Comparison of ENCODE assay signal across 8 cellular contexts in genomic region chr11:64284962-64285884, GRCh38. TPM values are rescaled to one million over a fixed set of nuclear protein-coding genes. Genes with fewer than 3 reads are reported as not detected.
A peak's percentile ranks its signal among the peaks of the same experiment; 100 is the strongest.
DNase-seq lines count a peak whose midpoint lies in the region; ATAC-seq and TF ChIP-seq lines count a peak whose summit lies in the region.

A gene with protein sequence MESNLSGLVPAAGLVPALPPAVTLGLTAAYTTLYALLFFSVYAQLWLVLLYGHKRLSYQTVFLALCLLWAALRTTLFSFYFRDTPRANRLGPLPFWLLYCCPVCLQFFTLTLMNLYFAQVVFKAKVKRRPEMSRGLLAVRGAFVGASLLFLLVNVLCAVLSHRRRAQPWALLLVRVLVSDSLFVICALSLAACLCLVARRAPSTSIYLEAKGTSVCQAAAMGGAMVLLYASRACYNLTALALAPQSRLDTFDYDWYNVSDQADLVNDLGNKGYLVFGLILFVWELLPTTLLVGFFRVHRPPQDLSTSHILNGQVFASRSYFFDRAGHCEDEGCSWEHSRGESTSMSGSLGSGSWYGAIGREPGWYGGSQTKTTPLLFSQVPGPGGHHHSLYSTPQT (plus strand): TSS chr11:64285848. CDS start chr11:64286525, 677 bp downstream.

- intact Hi-C loops in stomach (cut with DNase I; ENCODE audit: low total_unique reads) = no loop called here

- H3K27ac ChIP-seq in DND-41 (ENCODE audit: low read length) = peak within 1 kb of the TSS; percentile 64
- peak within 1 kb of the TSS; percentile 88 for H3K27ac ChIP-seq in RWPE2 (ENCODE audit: poor library complexity, severe bottlenecking)
- peak within 1 kb of the TSS; percentile 94 to 99 (median 98) for H3K27ac ChIP-seq in stomach

- H3K9ac ChIP-seq in DND-41 (ENCODE audit: low read depth, low read length) = peak within 1 kb of the TSS; percentile 74

- peaks cover 36% of the 10 kb centered on the region for H3K4me1 ChIP-seq in DND-41 (ENCODE audit: insufficient read depth, low read length)
- no peaks in the 10 kb centered on the region for H3K4me1 ChIP-seq in RWPE2 (ENCODE audit: insufficient read depth, poor library complexity, severe bottlenecking)
- H3K4me1 ChIP-seq in stomach = peaks cover 17 to 57% (median 43%) of the 10 kb centered on the region in 4 donors

- H3K27me3 ChIP-seq in DND-41 (ENCODE audit: insufficient read depth, low read length, poor library complexity) (no peaks in the 10 kb centered on the region), RWPE2 (ENCODE audit: insufficient read depth, poor library complexity, severe bottlenecking) (no peaks in the 10 kb centered on the region), stomach (peaks cover 0 to 13% (median 2%) of the 10 kb centered on the region in 3 donors)

- no peak for TF ChIP-seq POLR2A in stomach (IDR thresholded peaks at IDR 0.05)

- peaks cover 20% of the 10 kb centered on the region for H3K36me3 ChIP-seq in DND-41 (ENCODE audit: insufficient read depth, low read length)
- peaks cover 25% of the 10 kb centered on the region for H3K36me3 ChIP-seq in RWPE2 (ENCODE audit: low read depth)
- H3K36me3 ChIP-seq in stomach = peaks cover 3 to 28% (median 17%) of the 10 kb centered on the region in 4 donors

- WGBS in stomach, 5 donors = 0 to 1% (median 0%) methylated on average over 14 to 102 of the region's 102 CpGs

- TF ChIP-seq CTCF in DND-41 (IDR thresholded peaks at IDR 0.05; ENCODE audit: borderline replicate concordance, extremely low read depth, low read length, poor library complexity, severe bottlenecking) (no peak), RWPE2 (IDR thresholded peaks at IDR 0.05; ENCODE audit: poor library complexity, severe bottlenecking) (no peak), fibroblast of the aortic adventitia (IDR thresholded peaks at IDR 0.05; ENCODE audit: insufficient read depth, low read length) (no peak), nephron progenitor cell (IDR thresholded peaks at IDR 0.05) (no peak), stomach (IDR thresholded peaks at IDR 0.05) (no peak)

- peak within 1 kb of the TSS; percentile 88 for H3K4me3 Mint-ChIP-seq in nephron progenitor cell

- peaks cover 14% of the 10 kb centered on the region for H3K36me3 Mint-ChIP-seq in nephron progenitor cell (ENCODE audit: low read depth)

- H3K79me2 ChIP-seq in DND-41 (ENCODE audit: insufficient read depth, low read length) = peaks cover 30% of the 10 kb centered on the region

- H3K27me3 Mint-ChIP-seq in nephron progenitor cell (ENCODE audit: low read depth, poor library complexity) = peaks cover 19% of the 10 kb centered on the region

- peak within 1 kb of the TSS; percentile 83 for H3K4me2 ChIP-seq in DND-41 (ENCODE audit: insufficient read depth, low read length)

- H3K4me3 ChIP-seq in DND-41 (ENCODE audit: low read depth in 1 of 2, low read length in 2 of 2) = peak within 1 kb of the TSS; percentile 39 to 67; a peak in 3 of 4 replicates
- peak within 1 kb of the TSS; percentile 80 for H3K4me3 ChIP-seq in Jurkat, Clone E6-1 (ENCODE audit: low read length)
- H3K4me3 ChIP-seq in RWPE2 (ENCODE audit: severe bottlenecking) = peak within 1 kb of the TSS; percentile 65
- H3K4me3 ChIP-seq in fibroblast of the aortic adventitia (ENCODE audit: low read depth, low read length) = peak within 1 kb of the TSS; percentile 87
- H3K4me3 ChIP-seq in stomach = peak within 1 kb of the TSS; percentile 84 to 88 (median 86)

- DNase-seq in DND-41 (peak; percentile 90), RWPE2 (ENCODE audit: low spot score) (peak; percentile 78), fibroblast of the aortic adventitia (ENCODE audit: low read depth) (peak; percentile 68), nephron progenitor cell (peak; percentile 92), stomach (peak; percentile 92)
- DNase-seq in Jurkat, Clone E6-1 (ENCODE audit: low read depth, low spot score) = peak; percentile 71
- DNase-seq in activated effector memory CD4-positive, alpha-beta T cell treated with anti-CD3 and anti-CD28 coated beads, Interleukin-2, amount 50 U/mL, for 16 hours = peak; percentile 97

- H2AFZ ChIP-seq in DND-41 (ENCODE audit: low read depth, low read length) = peak within 1 kb of the TSS; percentile 80

- H3K9me3 ChIP-seq in DND-41 (ENCODE audit: insufficient read depth, low read length, severe bottlenecking) = no peaks in the 10 kb centered on the region
- no peaks in the 10 kb centered on the region for H3K9me3 ChIP-seq in RWPE2 (ENCODE audit: severe bottlenecking)
- no peaks in the 10 kb centered on the region for H3K9me3 ChIP-seq in stomach

- peaks cover 14% of the 10 kb centered on the region for H3K4me1 Mint-ChIP-seq in nephron progenitor cell

- H3K9me3 Mint-ChIP-seq in nephron progenitor cell = no peaks in the 10 kb centered on the region

- peak within 1 kb of the TSS; percentile 79 for H3K27ac Mint-ChIP-seq in nephron progenitor cell

- H4K20me1 ChIP-seq in DND-41 (ENCODE audit: insufficient read depth, low read length) = no peaks in the 10 kb centered on the region

- peak; percentile 58 for ATAC-seq in DND-41 (ENCODE audit: insufficient read depth, low read depth)
- ATAC-seq in GM21717 (IDR thresholded peaks at IDR 0.05; ENCODE audit: unreplicated experiment) = peak; percentile 46
- ATAC-seq in RWPE2 (ENCODE audit: low read depth) = peak; percentile 33

- TF ChIP-seq EP300 in stomach (IDR thresholded peaks at IDR 0.05) = no peak

RNA-seq across cellular contexts. Expression of the gene that starts here (rescaled TPM):
- 43.7 TPM for polyA plus RNA-seq in Jurkat, Clone E6-1 (2012; ENCODE audit: insufficient read depth, insufficient read length)
- total RNA-seq in fibroblast of the aortic adventitia (ENCODE audit: low replicate concordance) (14.4 and 20.3 TPM in 2 replicates), stomach (10 to 100 TPM in 2 of 5 donors, 1 to 10 TPM in 3; 2.9 to 58.8 (median 8.5) TPM)
- 10 to 100 TPM; 18.8 to 23.4 (median 21.2) TPM for polyA plus RNA-seq in stomach

Comparison
In these comparisons a context has a peak if more than half of its experiments do, and no peak if none do; other contexts are left out.
1. Peak in every context shown above with its lines: DNase-seq, ATAC-seq, H3K4me3 ChIP-seq and H3K27ac ChIP-seq.